3 cellular contexts compared by ENCODE assay signal in genomic region chr21:46634427-46634826, GRCh38.
TF ChIP-seq lines count a peak whose summit lies in the region.

No MANE protein-coding gene starts in this region.

TF ChIP-seq in A549, 52 proteins besides CTCF, POLR2A, EP300 and RAD21:
- TF ChIP-seq RFX5 (IDR thresholded peaks at IDR 0.05) (no peak), SMC3 (IDR thresholded peaks at IDR 0.05) (no peak), HES2 (IDR thresholded peaks at IDR 0.05) (no peak), KDM5A (IDR thresholded peaks at IDR 0.05) (no peak), EHF (CRISPR knock-in tag; IDR thresholded peaks at IDR 0.05) (no peak), ATOH8 (CRISPR knock-in tag; IDR thresholded peaks at IDR 0.05; ENCODE audit: low read depth) (no peak), TFCP2L1 (CRISPR knock-in tag; IDR thresholded peaks at IDR 0.05) (no peak), FOXS1 (CRISPR knock-in tag; IDR thresholded peaks at IDR 0.05) (no peak)

TF ChIP-seq in IMR-90, 13 proteins besides CTCF, POLR2A, EP300 and RAD21:
- TF ChIP-seq USF2 (IDR thresholded peaks at IDR 0.05; ENCODE audit: low read depth, low read length) (no peak), MXI1 (IDR thresholded peaks at IDR 0.05; ENCODE audit: borderline replicate concordance, low read depth, low read length) (no peak), SMC3 (IDR thresholded peaks at IDR 0.05; ENCODE audit: low read depth, low read length) (no peak), MAFK (IDR thresholded peaks at IDR 0.05; ENCODE audit: low read depth, low read length) (no peak), CEBPB (IDR thresholded peaks at IDR 0.05; ENCODE audit: low read depth, low read length) (no peak), BHLHE40 (IDR thresholded peaks at IDR 0.05; ENCODE audit: low read depth, low read length) (no peak), MAZ (IDR thresholded peaks at IDR 0.05; ENCODE audit: borderline replicate concordance, low read depth, low read length) (no peak), NFE2L2 (IDR thresholded peaks at IDR 0.05; ENCODE audit: low read depth, low read length) (no peak), RCOR1 (IDR thresholded peaks at IDR 0.05; ENCODE audit: insufficient replicate concordance, low read length) (no peak)

TF ChIP-seq in K562, 482 proteins besides CTCF, POLR2A, EP300 and RAD21 (continues in another document):
- TF ChIP-seq SRSF9 (IDR thresholded peaks at IDR 0.05; ENCODE audit: borderline replicate concordance, low read depth, low read length): no peak
- no peak for TF ChIP-seq NUFIP1 (IDR thresholded peaks at IDR 0.05; ENCODE audit: partially characterized antibody)
- TF ChIP-seq FIP1L1 (IDR thresholded peaks at IDR 0.05; ENCODE audit: low read depth, low read length, poor library complexity, severe bottlenecking): no peak
- no peak for TF ChIP-seq ZBTB2 (IDR thresholded peaks at IDR 0.05)
- TF ChIP-seq ZBTB1 (CRISPR knock-in tag; IDR thresholded peaks at IDR 0.05; ENCODE audit: borderline replicate concordance, low read depth): no peak
- no peak for TF ChIP-seq COPS2 (conservative IDR thresholded peaks at IDR 0.05)
- TF ChIP-seq ZBTB34 (CRISPR knock-in tag; IDR thresholded peaks at IDR 0.05): no peak
- TF ChIP-seq BACH1 (tag; IDR thresholded peaks at IDR 0.05): peak; percentile 66; the same call in 1 of the 2 replicates
- no peak for TF ChIP-seq PHB2 (IDR thresholded peaks at IDR 0.05; ENCODE audit: low read depth)
- TF ChIP-seq TBL1XR1 (IDR thresholded peaks at IDR 0.05; ENCODE audit: low read length in 2 of 2): no peak
- TF ChIP-seq ZNF165 (CRISPR knock-in tag; IDR thresholded peaks at IDR 0.05; ENCODE audit: borderline replicate concordance): no peak
- TF ChIP-seq ZNF592 (IDR thresholded peaks at IDR 0.05): peak; percentile 22; the same call in 1 of the 2 replicates
- TF ChIP-seq PREB (CRISPR knock-in tag; IDR thresholded peaks at IDR 0.05): no peak
- TF ChIP-seq ZNF766 (CRISPR knock-in tag; conservative IDR thresholded peaks at IDR 0.05): no peak; the same call in 1 of the 2 replicates
- TF ChIP-seq FOXK1 (CRISPR knock-in tag; IDR thresholded peaks at IDR 0.05; ENCODE audit: borderline replicate concordance): no peak
- TF ChIP-seq FOXA3 (CRISPR knock-in tag; conservative IDR thresholded peaks at IDR 0.05 in 1 of 2, IDR thresholded peaks at IDR 0.05 in 1 of 2): 0 out of 4 replicates have a peak, but pooled peaks of 1 of the 2 experiments have one; percentile 23
- no peak for TF ChIP-seq POLR2B (IDR thresholded peaks at IDR 0.05; ENCODE audit: low read depth, partially characterized antibody)
- no peak for TF ChIP-seq SREBF1 (IDR thresholded peaks at IDR 0.05; ENCODE audit: borderline replicate concordance, low read depth, low read length)
- TF ChIP-seq ZNF695 (CRISPR knock-in tag; IDR thresholded peaks at IDR 0.05): no peak
- TF ChIP-seq SRF (CRISPR knock-in tag; IDR thresholded peaks at IDR 0.05): no peak
- TF ChIP-seq E2F5 (CRISPR knock-in tag; IDR thresholded peaks at IDR 0.05): no peak
- TF ChIP-seq PKNOX1 (IDR thresholded peaks at IDR 0.05): peak; percentile 64; the same call in 1 of the 2 replicates
- no peak for TF ChIP-seq NFE2 (IDR thresholded peaks at IDR 0.05; ENCODE audit: low read depth)
- no peak for TF ChIP-seq PBX2 (CRISPR knock-in tag; IDR thresholded peaks at IDR 0.05; ENCODE audit: low read depth)
- TF ChIP-seq PBX2 (tag; conservative IDR thresholded peaks at IDR 0.05; ENCODE audit: low read depth): peak; percentile 32; the same call in 1 of the 2 replicates
- no peak for TF ChIP-seq HINFP (tag; conservative IDR thresholded peaks at IDR 0.05; ENCODE audit: low read depth)
- no peak for TF ChIP-seq NR1H2 (CRISPR knock-in tag; IDR thresholded peaks at IDR 0.05)
- TF ChIP-seq ZNF184 (CRISPR knock-in tag; IDR thresholded peaks at IDR 0.05): no peak
- TF ChIP-seq ZNF77 (CRISPR knock-in tag; IDR thresholded peaks at IDR 0.05): no peak
- 0 out of 2 replicates have a peak, but pooled peaks have one; percentile 28 for TF ChIP-seq NR2C1 (IDR thresholded peaks at IDR 0.05)
- peak; percentile 55 for TF ChIP-seq NR2C1 (tag; IDR thresholded peaks at IDR 0.05)
- TF ChIP-seq MAFF (IDR thresholded peaks at IDR 0.05; ENCODE audit: low read length): no peak
- no peak for TF ChIP-seq ETV1 (tag; conservative IDR thresholded peaks at IDR 0.05; ENCODE audit: low read depth)
- TF ChIP-seq EWSR1 (IDR thresholded peaks at IDR 0.05; ENCODE audit: borderline replicate concordance, low read depth, partially characterized antibody): no peak
- no peak for TF ChIP-seq PHF20 (IDR thresholded peaks at IDR 0.05; ENCODE audit: partially characterized antibody)
- 0 out of 2 replicates have a peak, but pooled peaks have one; percentile 3 for TF ChIP-seq DNMT1 (IDR thresholded peaks at IDR 0.05)
- TF ChIP-seq BRD4 (IDR thresholded peaks at IDR 0.05): 0 out of 2 replicates have a peak, but pooled peaks have one; percentile 1
- no peak for TF ChIP-seq MTA3 (IDR thresholded peaks at IDR 0.05; ENCODE audit: borderline replicate concordance)
- no peak for TF ChIP-seq SUPT5H (IDR thresholded peaks at IDR 0.05)
- no peak for TF ChIP-seq LARP7 (IDR thresholded peaks at IDR 0.05)
- no peak for TF ChIP-seq PTTG1 (tag; IDR thresholded peaks at IDR 0.05; ENCODE audit: low read depth)
- TF ChIP-seq ZNF583 (CRISPR knock-in tag; IDR thresholded peaks at IDR 0.05): no peak
- TF ChIP-seq MXI1 (IDR thresholded peaks at IDR 0.05; ENCODE audit: low read depth, low read length): 0 out of 2 replicates have a peak, but pooled peaks have one; percentile 21
- TF ChIP-seq ZFX (CRISPR knock-in tag; IDR thresholded peaks at IDR 0.05): no peak
- no peak for TF ChIP-seq RUNX1 (IDR thresholded peaks at IDR 0.05; ENCODE audit: low read depth)
- TF ChIP-seq CTCFL (IDR thresholded peaks at IDR 0.05; ENCODE audit: borderline replicate concordance, insufficient read depth, low read depth, low read length, poor library complexity, severe bottlenecking): no peak
